ENCODE assay signal across 1 cellular context in genomic region chr11:6307879-6308278, GRCh38.
TF ChIP-seq lines count a peak whose summit lies in the region.

No MANE protein-coding gene starts in this region.

TF ChIP-seq in H1, 55 proteins besides CTCF, POLR2A, EP300 and RAD21:
- TF ChIP-seq YY1 (IDR thresholded peaks at IDR 0.05; ENCODE audit: low read depth, low read length): 0 out of 2 replicates have a peak, but pooled peaks have one; percentile 36
- no peak for TF ChIP-seq CBX8 (IDR thresholded peaks at IDR 0.05; ENCODE audit: borderline replicate concordance, low read depth, low read length)
